ENCODE assay signal across 9 cellular contexts in genomic region chr10:132096223-132096622, GRCh38. TPM values are rescaled to one million over a fixed set of nuclear protein-coding genes. Genes with fewer than 3 reads are reported as not detected.
DNase-seq lines count a peak whose midpoint lies in the region; ATAC-seq and TF ChIP-seq lines count a peak whose summit lies in the region.
"Had no signal": no experiment of that assay in that cellular context is flagged by ENCODE, and none has a peak within 500 bp of the region (broad histone marks: within the 10 kb centered on the region; RNA-seq: fewer than 3 reads in every experiment).

No MANE protein-coding gene starts in this region.

- TF ChIP-seq POLR2A in HCT116 (IDR thresholded peaks at IDR 0.05; ENCODE audit: borderline replicate concordance, extremely low read depth, insufficient read depth, insufficient read length) (no peak), NB4 (IDR thresholded peaks at IDR 0.05; ENCODE audit: extremely low read depth, insufficient read length) (no peak)

- no peaks in the 10 kb centered on the region for H4K20me1 ChIP-seq in HCT116 (ENCODE audit: insufficient read depth)

- H3K4me3 ChIP-seq in HCT116 (replicated peaks in 1 of 2; ENCODE audit: low read depth in 1 of 2, low read length in 2 of 2) = 0 out of 4 replicates have a peak overlapping the region, but pooled peaks of 1 of the 2 experiments have one; percentile 8
- no peak overlapping the region for H3K4me3 ChIP-seq in NB4 (ENCODE audit: low read depth, low read length)
- no peak overlapping the region for H3K4me3 ChIP-seq in epithelial cell of esophagus (ENCODE audit: low read length)
- H3K4me3 ChIP-seq: GM12878 had no signal

- H3K79me2 ChIP-seq in HCT116 (ENCODE audit: insufficient read depth, low read length) = no peaks in the 10 kb centered on the region

- POLR2A ChIA-PET in HCT116 (lab: Charles Lee) = no interaction called here

- H3K9me2 ChIP-seq in HCT116 (ENCODE audit: insufficient read depth) = no peaks in the 10 kb centered on the region

- TF ChIP-seq CTCF in HCT116 (IDR thresholded peaks at IDR 0.05 in 2 of 3, conservative IDR thresholded peaks at IDR 0.05 in 1 of 3; ENCODE audit: borderline replicate concordance in 1 of 3, insufficient read depth in 1 of 3, low read depth in 2 of 3, low read length in 2 of 3) (no peak), NB4 (IDR thresholded peaks at IDR 0.05; ENCODE audit: low read depth, low read length) (no peak), epithelial cell of esophagus (IDR thresholded peaks at IDR 0.05; ENCODE audit: insufficient read depth, low read depth, low read length, missing control alignments) (no peak)

- H3K27me3 ChIP-seq in HCT116 (ENCODE audit: insufficient read depth, low read length) = no peaks in the 10 kb centered on the region

- DNase-seq in HCT116 (ENCODE audit: low read depth, low spot score) (peak; percentile 29), NB4 (ENCODE audit: low read depth) (peak; percentile 77), epithelial cell of esophagus (ENCODE audit: low read depth) (peak; percentile 20), posterior vena cava (ENCODE audit: low spot score) (peak; percentile 66), NCI-H1092 (lab: John Stamatoyannopoulos, UW) (no peak), DMS79 treated with DMSO at 0.1 percent for 48 hours (lab: John Stamatoyannopoulos, UW) (no peak), NCI-H1105 (lab: John Stamatoyannopoulos, UW) (no peak)
- DNase-seq: naive B cell had no signal

- RAD21 ChIA-PET in HCT116 (lab: Charles Lee; ENCODE audit: low non-redundant PET in 1 of 2, low total read pairs in 2 of 2, uncharacterized antibody in 2 of 2, unreplicated experiment in 2 of 2) = no interaction called here

- peak; percentile 86 for ATAC-seq in HCT116
- ATAC-seq: GM12878 had no signal

- no TSS peak for BruUV-seq in HCT116 (replicated peaks; lab: Mats Ljungman, UMichigan)

- no peak for TF ChIP-seq RAD21 in HCT116 (IDR thresholded peaks at IDR 0.05; ENCODE audit: low read depth)

- no peak overlapping the region for H3K27ac ChIP-seq in HCT116 (ENCODE audit: low read depth, low read length)

- H3K9ac ChIP-seq in HCT116 (ENCODE audit: low read length) = no peak overlapping the region

- CTCF ChIA-PET in HCT116 (lab: Charles Lee) = no interaction called here

- no peak overlapping the region for H2AFZ ChIP-seq in HCT116 (ENCODE audit: low read depth, low read length, poor library complexity, severe bottlenecking)

- no peaks in the 10 kb centered on the region for H3K9me3 ChIP-seq in HCT116 (ENCODE audit: control insufficient read depth in 1 of 2, insufficient read depth in 1 of 2, low read depth in 1 of 2, low read length in 2 of 2)

- peak overlapping the region; percentile 55 for H3K4me2 ChIP-seq in HCT116 (ENCODE audit: low read length)

- intact Hi-C loops in HCT116 (cut with micrococcal nuclease) = no loop called here
- intact Hi-C loops in posterior vena cava (cut with DNase I) = no loop called here

- H3K36me3 ChIP-seq in HCT116 (ENCODE audit: control insufficient read depth in 1 of 2, insufficient read depth in 2 of 2, low read length in 2 of 2) = no peaks in the 10 kb centered on the region

- peaks cover 17 to 26% of the 10 kb centered on the region in 2 experiments for H3K4me1 ChIP-seq in HCT116 (ENCODE audit: control insufficient read depth in 1 of 2, insufficient read depth in 2 of 2, low read length in 2 of 2)

TF ChIP-seq in HCT116, 20 proteins besides CTCF, POLR2A, EP300 and RAD21:
- TF ChIP-seq CBX3 (IDR thresholded peaks at IDR 0.05; ENCODE audit: low read depth) (peak; percentile 32; the same call in 1 of the 2 replicates), JUND (IDR thresholded peaks at IDR 0.05) (peak; percentile 70), REST (IDR thresholded peaks at IDR 0.05; ENCODE audit: low read depth) (no peak), SP1 (IDR thresholded peaks at IDR 0.05; ENCODE audit: low read depth) (peak; percentile 46; the same call in 1 of the 2 replicates), FOSL1 (IDR thresholded peaks at IDR 0.05; ENCODE audit: low read depth) (peak; percentile 73), TCF7L2 (IDR thresholded peaks at IDR 0.05; ENCODE audit: borderline replicate concordance, extremely low read depth, insufficient read depth, insufficient read length) (peak; percentile 87), ZFX (IDR thresholded peaks at IDR 0.05) (no peak), MAX (IDR thresholded peaks at IDR 0.05) (peak; percentile 82)

RNA-seq across cellular contexts. Expression of gene JAKMIP3, which starts 30.5 kb away (rescaled TPM):
- 0.17 TPM for total RNA-seq in HCT116 (2021; ENCODE audit: unreplicated experiment)
- 0.04 and 0.07 TPM in 2 replicates for polyA plus RNA-seq in HCT116 (2012)
- under 1 TPM; 0.60 to 0.62 TPM for total RNA-seq in posterior vena cava
- total RNA-seq: GM12878 had no signal

Comparison
In these comparisons a context has a peak if more than half of its experiments do, and no peak if none do; other contexts are left out.
1. DNase-seq: peak in HCT116 (single experiment), NB4 (single experiment), epithelial cell of esophagus (single experiment) and posterior vena cava (single experiment); none in NCI-H1092 (single experiment), DMS79 treated with DMSO at 0.1 percent for 48 hours (single experiment) and NCI-H1105 (single experiment).